8 cellular contexts compared by ENCODE assay signal in genomic region chr4:122577808-122578781, GRCh38. TPM values are rescaled to one million over a fixed set of nuclear protein-coding genes. Genes with fewer than 3 reads are reported as not detected.
DNase-seq lines count a peak whose midpoint lies in the region; ATAC-seq and TF ChIP-seq lines count a peak whose summit lies in the region.

No MANE protein-coding gene starts in this region.

- no peak overlapping the region for H2AFZ ChIP-seq in trophoblast cell (ENCODE audit: insufficient read depth, low read length, poor library complexity)

- no peaks in the 10 kb centered on the region for H3K27me3 ChIP-seq in trophoblast cell (ENCODE audit: insufficient read depth, low read length)

- H3K36me3 ChIP-seq in trophoblast cell (ENCODE audit: control insufficient read depth in 1 of 2, insufficient read depth in 2 of 2, low read length in 2 of 2) = no peaks in the 10 kb centered on the region

- no peaks in the 10 kb centered on the region for H3K79me1 ChIP-seq in trophoblast cell (ENCODE audit: low read length)

- H2AK5ac ChIP-seq in trophoblast cell (ENCODE audit: low read length) = no peak overlapping the region

- H3K4me1 ChIP-seq in trophoblast cell (ENCODE audit: control insufficient read depth in 1 of 2, insufficient read depth in 2 of 2, low read length in 2 of 2) = no peaks in the 10 kb centered on the region

- no peak overlapping the region for H3K9ac ChIP-seq in trophoblast cell (ENCODE audit: low read length)

- H3K4me2 ChIP-seq in trophoblast cell (ENCODE audit: low read length) = no peak overlapping the region

- no CpG with 5 or more reads among the region's 9 CpGs for WGBS in trophoblast cell (ENCODE audit: extremely low coverage, insufficient coverage, insufficient read length)

- no peak overlapping the region for H2BK120ac ChIP-seq in trophoblast cell (ENCODE audit: insufficient read depth, low read length, poor library complexity)

- H3K14ac ChIP-seq in trophoblast cell (ENCODE audit: low read length) = no peak overlapping the region

- no peak overlapping the region for H4K91ac ChIP-seq in trophoblast cell (ENCODE audit: low read depth, low read length)

- DNase-seq in NOMO-1 treated with DMSO at 0.1 percent for 48 hours (lab: John Stamatoyannopoulos, UW; ENCODE audit: unreplicated experiment) = peak; percentile 84
- peak; percentile 34 for DNase-seq in activated CD8-positive, alpha-beta memory T cell treated with anti-CD3 and anti-CD28 coated beads, Interleukin-2, amount 50 U/mL, for 1 hour (ENCODE audit: extremely low read depth)
- DNase-seq in erythroblast (lab: John Stamatoyannopoulos, UW) = peak; percentile 25 to 56
- peak; percentile 40 to 80 for DNase-seq in trophoblast cell
- DNase-seq in NCI-H187 (lab: John Stamatoyannopoulos, UW) = no peak

- H3K18ac ChIP-seq in trophoblast cell (ENCODE audit: low read length) = no peak overlapping the region

- H3K4ac ChIP-seq in trophoblast cell (ENCODE audit: low read depth, low read length) = no peak overlapping the region

- no peak overlapping the region for H4K8ac ChIP-seq in trophoblast cell (ENCODE audit: low read depth, low read length)

- TF ChIP-seq CTCF in C4-2B (conservative IDR thresholded peaks at IDR 0.05) = peak; percentile 75

- H2BK12ac ChIP-seq in trophoblast cell (ENCODE audit: low read length) = no peak overlapping the region

- no peak for TF ChIP-seq POLR2A in erythroblast (IDR thresholded peaks at IDR 0.05; ENCODE audit: low read length)

- H3K27ac ChIP-seq in C4-2B (no peak overlapping the region), trophoblast cell (ENCODE audit: low read depth, low read length) (no peak overlapping the region)

- no peak overlapping the region for H3K23ac ChIP-seq in trophoblast cell (ENCODE audit: low read length)

- no peaks in the 10 kb centered on the region for H3K79me2 ChIP-seq in trophoblast cell (ENCODE audit: control insufficient read depth, insufficient read depth, low read length, poor library complexity)

- H3K4me3 ChIP-seq in trophoblast cell (ENCODE audit: low read depth, low read length) = no peak overlapping the region

- H2BK5ac ChIP-seq in trophoblast cell (ENCODE audit: low read depth, low read length, poor library complexity) = no peak overlapping the region

- ATAC-seq in GM18867 (IDR thresholded peaks at IDR 0.05; ENCODE audit: unreplicated experiment) (peak; percentile 92), HG03097 (IDR thresholded peaks at IDR 0.05; ENCODE audit: low FRiP score, unreplicated experiment) (peak; percentile 58)

- H3K9me3 ChIP-seq in trophoblast cell (ENCODE audit: insufficient read depth, low read depth, low read length) = peaks cover 6% of the 10 kb centered on the region

- no peak overlapping the region for H4K12ac ChIP-seq in trophoblast cell (ENCODE audit: low read depth, low read length)

RNA-seq across cellular contexts. Expression of gene IL21, which starts 42.8 kb away (rescaled TPM):
- polyA plus RNA-seq in trophoblast cell (2013) = not detected in 2 replicates

Comparison
In these comparisons a context has a peak if more than half of its experiments do, and no peak if none do; other contexts are left out.
1. DNase-seq: peak in NOMO-1 treated with DMSO at 0.1 percent for 48 hours (single experiment), activated CD8-positive, alpha-beta memory T cell treated with anti-CD3 and anti-CD28 coated beads, Interleukin-2, amount 50 U/mL, for 1 hour (single experiment), erythroblast (2 of 2) and trophoblast cell (2 of 2); none in NCI-H187 (0 of 2).